In the genomic region with DNA sequence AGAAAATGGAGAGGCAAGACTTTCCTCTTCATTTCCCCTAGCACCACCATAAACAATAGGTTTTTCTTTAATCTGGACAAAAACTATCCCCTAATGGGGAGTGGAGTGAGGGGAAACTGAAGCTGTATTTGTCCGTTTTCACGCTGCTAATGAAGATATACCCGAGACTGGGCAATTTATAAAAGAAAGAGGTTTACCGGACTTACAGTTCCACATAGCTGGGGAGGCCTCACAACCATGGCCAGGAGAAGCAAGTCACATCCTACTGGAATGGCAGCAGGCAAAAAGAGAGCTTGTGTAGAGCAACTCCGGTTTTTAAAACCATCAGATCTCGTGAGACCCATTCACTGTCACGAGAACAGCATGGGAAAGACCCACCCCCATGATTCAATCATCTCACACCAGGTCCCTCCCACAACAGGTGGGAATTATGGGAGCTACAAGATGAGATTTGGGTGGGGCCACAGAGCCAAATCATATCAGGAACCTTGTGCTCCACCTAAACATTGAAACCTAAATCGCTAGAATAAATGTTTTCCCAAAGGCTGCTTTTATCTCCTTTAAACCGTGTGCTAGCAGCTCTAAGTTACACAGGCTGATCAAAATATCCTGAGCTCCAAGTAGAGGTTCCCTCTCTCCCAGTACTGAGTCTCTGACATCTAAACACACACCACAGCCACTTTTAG, we compare ENCODE assay signal across 2 cellular contexts.
TF ChIP-seq lines count a peak whose summit lies in the region.

No MANE protein-coding gene starts in this region.

TF ChIP-seq in PFSK-1, 5 proteins besides CTCF, POLR2A, EP300 and RAD21:
- TF ChIP-seq TAF1 (IDR thresholded peaks at IDR 0.05; ENCODE audit: borderline replicate concordance, insufficient read depth, low read length) (peak; percentile 42; the same call in 1 of the 2 replicates), POLR2AphosphoS5 (IDR thresholded peaks at IDR 0.05; ENCODE audit: low read depth, low read length) (no peak)

TF ChIP-seq in K562, 482 proteins besides CTCF, POLR2A, EP300 and RAD21 (continues in another document):
- TF ChIP-seq, protein P1, sequence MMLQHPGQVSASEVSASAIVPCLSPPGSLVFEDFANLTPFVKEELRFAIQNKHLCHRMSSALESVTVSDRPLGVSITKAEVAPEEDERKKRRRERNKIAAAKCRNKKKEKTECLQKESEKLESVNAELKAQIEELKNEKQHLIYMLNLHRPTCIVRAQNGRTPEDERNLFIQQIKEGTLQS (IDR thresholded peaks at IDR 0.05), result peak; percentile 38; the same call in 1 of the 2 replicates
- TF ChIP-seq, protein P1 (CRISPR knock-in tag; conservative IDR thresholded peaks at IDR 0.05), result no peak
- TF ChIP-seq RBFOX2 (IDR thresholded peaks at IDR 0.05; ENCODE audit: low read depth, low read length) (peak; percentile 83), RB1 (IDR thresholded peaks at IDR 0.05; ENCODE audit: low read depth) (peak; percentile 23; the same call in 1 of the 2 replicates), HEY1 (CRISPR knock-in tag; IDR thresholded peaks at IDR 0.05; ENCODE audit: borderline replicate concordance) (no peak), ASH1L (IDR thresholded peaks at IDR 0.05; ENCODE audit: borderline replicate concordance, low read depth, partially characterized antibody) (no peak), ARID1B (IDR thresholded peaks at IDR 0.05) (0 out of 2 replicates have a peak, but pooled peaks have one; percentile 11), PHF21A (IDR thresholded peaks at IDR 0.05; ENCODE audit: borderline replicate concordance, low read depth) (no peak), MAZ (CRISPR knock-in tag; conservative IDR thresholded peaks at IDR 0.05 in 1 of 2, IDR thresholded peaks at IDR 0.05 in 1 of 2) (no peak), PML (IDR thresholded peaks at IDR 0.05; ENCODE audit: low read length) (peak; percentile 94), NFIC (IDR thresholded peaks at IDR 0.05) (peak; percentile 70), ZNF696 (CRISPR knock-in tag; conservative IDR thresholded peaks at IDR 0.05) (no peak), SP1 (CRISPR knock-in tag; IDR thresholded peaks at IDR 0.05) (peak; percentile 82), BRD4 (IDR thresholded peaks at IDR 0.05) (0 out of 2 replicates have a peak, but pooled peaks have one; percentile 62), FOXJ2 (tag; IDR thresholded peaks at IDR 0.05) (0 out of 2 replicates have a peak, but pooled peaks have one; percentile 29), SREBF1 (IDR thresholded peaks at IDR 0.05; ENCODE audit: borderline replicate concordance, low read depth, low read length) (no peak; the same call in 1 of the 2 replicates), SNIP1 (IDR thresholded peaks at IDR 0.05; ENCODE audit: low read depth) (0 out of 2 replicates have a peak, but pooled peaks have one; percentile 42), ZNF41 (CRISPR knock-in tag; conservative IDR thresholded peaks at IDR 0.05) (no peak), JUNB (CRISPR knock-in tag; conservative IDR thresholded peaks at IDR 0.05) (no peak), POLR2AphosphoS5 (IDR thresholded peaks at IDR 0.05; ENCODE audit: control insufficient read depth, insufficient read depth, low read depth, low read length) (peak; percentile 99), RFX7 (CRISPR knock-in tag; IDR thresholded peaks at IDR 0.05) (no peak), CHD1 (IDR thresholded peaks at IDR 0.05; ENCODE audit: low read length) (peak; percentile 69), NEUROD1 (IDR thresholded peaks at IDR 0.05; ENCODE audit: borderline replicate concordance, low read depth, low read length, partially characterized antibody) (peak; percentile 69), SOX6 (IDR thresholded peaks at IDR 0.05) (0 out of 2 replicates have a peak, but pooled peaks have one; percentile 7), PHF8 (IDR thresholded peaks at IDR 0.05; ENCODE audit: borderline replicate concordance, low read length) (peak; percentile 84), YY1 (IDR thresholded peaks at IDR 0.05; ENCODE audit: borderline replicate concordance in 1 of 3, control insufficient read depth in 1 of 3, extremely low read depth in 1 of 3, insufficient read depth in 3 of 3, insufficient read length in 1 of 3, insufficient replicate concordance in 2 of 3, low read depth in 1 of 3, low read length in 2 of 3) (peak in 1 of 3 experiments; percentile 61), NFATC3 (IDR thresholded peaks at IDR 0.05) (no peak), MYNN (IDR thresholded peaks at IDR 0.05) (no peak), MYNN (CRISPR knock-in tag; IDR thresholded peaks at IDR 0.05) (no peak), RBM25 (IDR thresholded peaks at IDR 0.05; ENCODE audit: low read depth, low read length, severe bottlenecking) (peak; percentile 94), TAF1 (IDR thresholded peaks at IDR 0.05; ENCODE audit: control insufficient read depth, extremely low read depth, insufficient read depth, low read length, severe bottlenecking) (peak; percentile 99), HNRNPH1 (optimal IDR thresholded peaks at IDR 0.05; ENCODE audit: low read depth, low read length) (no peak), NFE2L1 (tag; IDR thresholded peaks at IDR 0.05; ENCODE audit: borderline replicate concordance, low read depth) (no peak), KDM5B (IDR thresholded peaks at IDR 0.05; ENCODE audit: insufficient replicate concordance, low read depth, low read length) (peak; percentile 98), POLR2AphosphoS2 (IDR thresholded peaks at IDR 0.05; ENCODE audit: low read length) (peak; percentile 85; the same call in 1 of the 2 replicates), L3MBTL2 (IDR thresholded peaks at IDR 0.05) (peak; percentile 48; the same call in 1 of the 2 replicates)
- TF ChIP-seq, protein P2, sequence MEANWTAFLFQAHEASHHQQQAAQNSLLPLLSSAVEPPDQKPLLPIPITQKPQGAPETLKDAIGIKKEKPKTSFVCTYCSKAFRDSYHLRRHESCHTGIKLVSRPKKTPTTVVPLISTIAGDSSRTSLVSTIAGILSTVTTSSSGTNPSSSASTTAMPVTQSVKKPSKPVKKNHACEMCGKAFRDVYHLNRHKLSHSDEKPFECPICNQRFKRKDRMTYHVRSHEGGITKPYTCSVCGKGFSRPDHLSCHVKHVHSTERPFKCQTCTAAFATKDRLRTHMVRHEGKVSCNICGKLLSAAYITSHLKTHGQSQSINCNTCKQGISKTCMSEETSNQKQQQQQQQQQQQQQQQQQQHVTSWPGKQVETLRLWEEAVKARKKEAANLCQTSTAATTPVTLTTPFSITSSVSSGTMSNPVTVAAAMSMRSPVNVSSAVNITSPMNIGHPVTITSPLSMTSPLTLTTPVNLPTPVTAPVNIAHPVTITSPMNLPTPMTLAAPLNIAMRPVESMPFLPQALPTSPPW (CRISPR knock-in tag; IDR thresholded peaks at IDR 0.05), result peak; percentile 32; the same call in 1 of the 2 replicates
- TF ChIP-seq, protein P3, sequence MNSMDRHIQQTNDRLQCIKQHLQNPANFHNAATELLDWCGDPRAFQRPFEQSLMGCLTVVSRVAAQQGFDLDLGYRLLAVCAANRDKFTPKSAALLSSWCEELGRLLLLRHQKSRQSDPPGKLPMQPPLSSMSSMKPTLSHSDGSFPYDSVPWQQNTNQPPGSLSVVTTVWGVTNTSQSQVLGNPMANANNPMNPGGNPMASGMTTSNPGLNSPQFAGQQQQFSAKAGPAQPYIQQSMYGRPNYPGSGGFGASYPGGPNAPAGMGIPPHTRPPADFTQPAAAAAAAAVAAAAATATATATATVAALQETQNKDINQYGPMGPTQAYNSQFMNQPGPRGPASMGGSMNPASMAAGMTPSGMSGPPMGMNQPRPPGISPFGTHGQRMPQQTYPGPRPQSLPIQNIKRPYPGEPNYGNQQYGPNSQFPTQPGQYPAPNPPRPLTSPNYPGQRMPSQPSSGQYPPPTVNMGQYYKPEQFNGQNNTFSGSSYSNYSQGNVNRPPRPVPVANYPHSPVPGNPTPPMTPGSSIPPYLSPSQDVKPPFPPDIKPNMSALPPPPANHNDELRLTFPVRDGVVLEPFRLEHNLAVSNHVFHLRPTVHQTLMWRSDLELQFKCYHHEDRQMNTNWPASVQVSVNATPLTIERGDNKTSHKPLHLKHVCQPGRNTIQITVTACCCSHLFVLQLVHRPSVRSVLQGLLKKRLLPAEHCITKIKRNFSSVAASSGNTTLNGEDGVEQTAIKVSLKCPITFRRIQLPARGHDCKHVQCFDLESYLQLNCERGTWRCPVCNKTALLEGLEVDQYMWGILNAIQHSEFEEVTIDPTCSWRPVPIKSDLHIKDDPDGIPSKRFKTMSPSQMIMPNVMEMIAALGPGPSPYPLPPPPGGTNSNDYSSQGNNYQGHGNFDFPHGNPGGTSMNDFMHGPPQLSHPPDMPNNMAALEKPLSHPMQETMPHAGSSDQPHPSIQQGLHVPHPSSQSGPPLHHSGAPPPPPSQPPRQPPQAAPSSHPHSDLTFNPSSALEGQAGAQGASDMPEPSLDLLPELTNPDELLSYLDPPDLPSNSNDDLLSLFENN (IDR thresholded peaks at IDR 0.05; ENCODE audit: low read depth in 2 of 2, low read length in 2 of 2), result 0 out of 4 replicates have a peak, but pooled peaks of 1 of the 2 experiments have one; percentile 56
- TF ChIP-seq, protein P4, sequence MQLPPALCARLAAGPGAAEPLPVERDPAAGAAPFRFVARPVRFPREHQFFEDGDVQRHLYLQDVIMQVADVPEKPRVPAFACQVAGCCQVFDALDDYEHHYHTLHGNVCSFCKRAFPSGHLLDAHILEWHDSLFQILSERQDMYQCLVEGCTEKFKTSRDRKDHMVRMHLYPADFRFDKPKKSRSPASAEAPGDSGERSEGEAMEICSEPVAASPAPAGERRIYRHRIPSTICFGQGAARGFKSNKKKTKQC (CRISPR knock-in tag; IDR thresholded peaks at IDR 0.05), result no peak
- TF ChIP-seq, protein P5, sequence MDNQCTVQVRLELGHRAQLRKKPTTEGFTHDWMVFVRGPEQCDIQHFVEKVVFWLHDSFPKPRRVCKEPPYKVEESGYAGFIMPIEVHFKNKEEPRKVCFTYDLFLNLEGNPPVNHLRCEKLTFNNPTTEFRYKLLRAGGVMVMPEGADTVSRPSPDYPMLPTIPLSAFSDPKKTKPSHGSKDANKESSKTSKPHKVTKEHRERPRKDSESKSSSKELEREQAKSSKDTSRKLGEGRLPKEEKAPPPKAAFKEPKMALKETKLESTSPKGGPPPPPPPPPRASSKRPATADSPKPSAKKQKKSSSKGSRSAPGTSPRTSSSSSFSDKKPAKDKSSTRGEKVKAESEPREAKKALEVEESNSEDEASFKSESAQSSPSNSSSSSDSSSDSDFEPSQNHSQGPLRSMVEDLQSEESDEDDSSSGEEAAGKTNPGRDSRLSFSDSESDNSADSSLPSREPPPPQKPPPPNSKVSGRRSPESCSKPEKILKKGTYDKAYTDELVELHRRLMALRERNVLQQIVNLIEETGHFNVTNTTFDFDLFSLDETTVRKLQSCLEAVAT (IDR thresholded peaks at IDR 0.05), result peak; percentile 81 to 85
- TF ChIP-seq, protein P6, sequence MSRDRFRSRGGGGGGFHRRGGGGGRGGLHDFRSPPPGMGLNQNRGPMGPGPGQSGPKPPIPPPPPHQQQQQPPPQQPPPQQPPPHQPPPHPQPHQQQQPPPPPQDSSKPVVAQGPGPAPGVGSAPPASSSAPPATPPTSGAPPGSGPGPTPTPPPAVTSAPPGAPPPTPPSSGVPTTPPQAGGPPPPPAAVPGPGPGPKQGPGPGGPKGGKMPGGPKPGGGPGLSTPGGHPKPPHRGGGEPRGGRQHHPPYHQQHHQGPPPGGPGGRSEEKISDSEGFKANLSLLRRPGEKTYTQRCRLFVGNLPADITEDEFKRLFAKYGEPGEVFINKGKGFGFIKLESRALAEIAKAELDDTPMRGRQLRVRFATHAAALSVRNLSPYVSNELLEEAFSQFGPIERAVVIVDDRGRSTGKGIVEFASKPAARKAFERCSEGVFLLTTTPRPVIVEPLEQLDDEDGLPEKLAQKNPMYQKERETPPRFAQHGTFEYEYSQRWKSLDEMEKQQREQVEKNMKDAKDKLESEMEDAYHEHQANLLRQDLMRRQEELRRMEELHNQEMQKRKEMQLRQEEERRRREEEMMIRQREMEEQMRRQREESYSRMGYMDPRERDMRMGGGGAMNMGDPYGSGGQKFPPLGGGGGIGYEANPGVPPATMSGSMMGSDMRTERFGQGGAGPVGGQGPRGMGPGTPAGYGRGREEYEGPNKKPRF (IDR thresholded peaks at IDR 0.05; ENCODE audit: low read depth, low read length), result no peak
- TF ChIP-seq, protein P7, sequence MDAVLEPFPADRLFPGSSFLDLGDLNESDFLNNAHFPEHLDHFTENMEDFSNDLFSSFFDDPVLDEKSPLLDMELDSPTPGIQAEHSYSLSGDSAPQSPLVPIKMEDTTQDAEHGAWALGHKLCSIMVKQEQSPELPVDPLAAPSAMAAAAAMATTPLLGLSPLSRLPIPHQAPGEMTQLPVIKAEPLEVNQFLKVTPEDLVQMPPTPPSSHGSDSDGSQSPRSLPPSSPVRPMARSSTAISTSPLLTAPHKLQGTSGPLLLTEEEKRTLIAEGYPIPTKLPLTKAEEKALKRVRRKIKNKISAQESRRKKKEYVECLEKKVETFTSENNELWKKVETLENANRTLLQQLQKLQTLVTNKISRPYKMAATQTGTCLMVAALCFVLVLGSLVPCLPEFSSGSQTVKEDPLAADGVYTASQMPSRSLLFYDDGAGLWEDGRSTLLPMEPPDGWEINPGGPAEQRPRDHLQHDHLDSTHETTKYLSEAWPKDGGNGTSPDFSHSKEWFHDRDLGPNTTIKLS (IDR thresholded peaks at IDR 0.05; ENCODE audit: borderline replicate concordance, low read depth), result peak; percentile 96
- TF ChIP-seq, protein P8, sequence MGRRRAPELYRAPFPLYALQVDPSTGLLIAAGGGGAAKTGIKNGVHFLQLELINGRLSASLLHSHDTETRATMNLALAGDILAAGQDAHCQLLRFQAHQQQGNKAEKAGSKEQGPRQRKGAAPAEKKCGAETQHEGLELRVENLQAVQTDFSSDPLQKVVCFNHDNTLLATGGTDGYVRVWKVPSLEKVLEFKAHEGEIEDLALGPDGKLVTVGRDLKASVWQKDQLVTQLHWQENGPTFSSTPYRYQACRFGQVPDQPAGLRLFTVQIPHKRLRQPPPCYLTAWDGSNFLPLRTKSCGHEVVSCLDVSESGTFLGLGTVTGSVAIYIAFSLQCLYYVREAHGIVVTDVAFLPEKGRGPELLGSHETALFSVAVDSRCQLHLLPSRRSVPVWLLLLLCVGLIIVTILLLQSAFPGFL (CRISPR knock-in tag; IDR thresholded peaks at IDR 0.05), result no peak
